ENCODE assay signal across 8 cellular contexts in genomic region chr11:83007909-83008580, GRCh38.
A peak's percentile ranks its signal among the peaks of the same experiment; 100 is the strongest.
DNase-seq lines count a peak whose midpoint lies in the region.

No MANE protein-coding gene starts in this region.

- H3K4me3 Mint-ChIP-seq in activated naive CD8-positive, alpha-beta T cell: no peak overlapping the region

- peak overlapping the region; percentile 95 for H3K27ac ChIP-seq in temporal lobe (ENCODE audit: low read depth, low read length)

- no peaks in the 10 kb centered on the region for H3K9me3 Mint-ChIP-seq in activated naive CD8-positive, alpha-beta T cell (ENCODE audit: low read depth)

- H3K27ac Mint-ChIP-seq in activated naive CD8-positive, alpha-beta T cell: peak overlapping the region; percentile 34

- no peaks in the 10 kb centered on the region for H3K27me3 Mint-ChIP-seq in activated naive CD8-positive, alpha-beta T cell

- peaks cover 3% of the 10 kb centered on the region for H3K36me3 Mint-ChIP-seq in activated naive CD8-positive, alpha-beta T cell

- DNase-seq in NCI-H2227 (lab: John Stamatoyannopoulos, UW; ENCODE audit: unreplicated experiment) (peak; percentile 7), NCI-H2227 treated with DMSO at 0.1 percent for 48 hours (lab: John Stamatoyannopoulos, UW) (no peak), HT-29 (ENCODE audit: low spot score) (peak; percentile 38), kidney glomerular epithelial cell (lab: John Stamatoyannopoulos, UW) (peak; percentile 6), NCI-H446 (lab: John Stamatoyannopoulos, UW) (no peak)
- DNase-seq in stimulated activated CD4-positive, alpha-beta T cell treated with anti-CD3 and anti-CD28 coated beads, Interleukin-4, amount 100 ng/mL, for 4 hours: no peak

- peaks cover 56% of the 10 kb centered on the region for H3K4me1 Mint-ChIP-seq in activated naive CD8-positive, alpha-beta T cell (ENCODE audit: low read depth)

Comparison
In these comparisons a context has a peak if more than half of its experiments do, and no peak if none do; other contexts are left out.
1. DNase-seq: peak in NCI-H2227 (single experiment), HT-29 (single experiment) and kidney glomerular epithelial cell (single experiment); none in NCI-H2227 treated with DMSO at 0.1 percent for 48 hours (single experiment), NCI-H446 (0 of 2) and stimulated activated CD4-positive, alpha-beta T cell treated with anti-CD3 and anti-CD28 coated beads, Interleukin-4, amount 100 ng/mL, for 4 hours (0 of 2).